In genomic region chr9:36779582-36779981, GRCh38 we compare ENCODE assay signal across 27 cellular contexts.
DNase-seq lines count a peak whose midpoint lies in the region; ATAC-seq, FAIRE-seq and TF ChIP-seq lines count a peak whose summit lies in the region.
"Had no signal": no experiment of that assay in that cellular context is flagged by ENCODE, and none has a peak within 500 bp of the region (broad histone marks: within the 10 kb centered on the region; RNA-seq: fewer than 3 reads in every experiment).

No MANE protein-coding gene starts in this region.

- peaks cover 5% of the 10 kb centered on the region for H3K4me1 Mint-ChIP-seq in glutamatergic neuron (ENCODE audit: low read depth, unreplicated experiment)
- H3K4me1 Mint-ChIP-seq: CD4-positive, alpha-beta memory T cell had no signal

- in situ Hi-C loops in GM23248 (cut with MboI) (loop anchor here (5.0 kb wide), 1 partner anchor 48 kb away; no protein-coding TSS in a partner anchor), mammary epithelial cell (cut with MboI; ENCODE audit: low sequenced_read_pairs in 2 of 2) (loop anchor here in 1 of 2 donors (25.0 kb wide), 1 partner anchor 633 kb away; the partner anchor contains the start of gene GRHPR)

- H3K4me2 ChIP-seq in GM23248 (ENCODE audit: unreplicated experiment): no peak overlapping the region
- H3K4me2 ChIP-seq in mammary epithelial cell (ENCODE audit: insufficient read depth, low read depth, low read length): peak overlapping the region; percentile 9

- DNase-seq in GM23248 (peak; percentile 17), mammary epithelial cell (no peak), glutamatergic neuron (no peak), pancreas (no peak), prostate gland (ENCODE audit: low spot score) (no peak), GM03348 (ENCODE audit: low spot score) (no peak), HUDEP-2 (lab: John Stamatoyannopoulos, UW; ENCODE audit: unreplicated experiment in 76 of 76) (no peak)
- DNase-seq: AML-193; C1 segment of cervical spinal cord; CD4-positive, alpha-beta memory T cell; COR-L47; DMS53; GDM1; H9; Kasumi-1; NCI-H1105 treated with DMSO at 0.1 percent for 48 hours; NCI-H146; NCI-H2029; NCI-H446 treated with DMSO at 0.1 percent for 48 hours; NCI-H526; NCI-H82; NK-92 treated with Interleukin-12 subunit alpha and Interleukin-12 subunit beta, amount 100 ng/mL, for 24 hours; PC-3; SHP77 had no signal

- FAIRE-seq in pancreas (lab: Jason Lieb, UNC): no peak
- FAIRE-seq: GM12891, K562 had no signal

- no peaks in the 10 kb centered on the region for H3F3A ChIP-seq in GM23248 (ENCODE audit: insufficient read depth)

- H3K9me3 ChIP-seq in GM23248 (ENCODE audit: low read depth): no peaks in the 10 kb centered on the region
- no peaks in the 10 kb centered on the region for H3K9me3 ChIP-seq in mammary epithelial cell (replicated peaks; ENCODE audit: insufficient read depth, low read length)
- no peaks in the 10 kb centered on the region for H3K9me3 ChIP-seq in pancreas
- no peaks in the 10 kb centered on the region for H3K9me3 ChIP-seq in prostate gland

- peak overlapping the region; percentile 16 for H3K27ac Mint-ChIP-seq in glutamatergic neuron (ENCODE audit: unreplicated experiment)
- H3K27ac Mint-ChIP-seq: CD4-positive, alpha-beta memory T cell; H9 had no signal

- no peak overlapping the region for H3K4me3 Mint-ChIP-seq in glutamatergic neuron (ENCODE audit: unreplicated experiment)
- H3K4me3 Mint-ChIP-seq: CD4-positive, alpha-beta memory T cell; H9 had no signal

- no peak overlapping the region for H2AFZ ChIP-seq in ACC112 (ENCODE audit: low read length, unreplicated experiment)
- no peak overlapping the region for H2AFZ ChIP-seq in GM23248
- H2AFZ ChIP-seq in mammary epithelial cell (ENCODE audit: low read depth, low read length): no peak overlapping the region

- H3K9me3 Mint-ChIP-seq in glutamatergic neuron (ENCODE audit: unreplicated experiment): peaks cover 2% of the 10 kb centered on the region
- H3K9me3 Mint-ChIP-seq: H9 had no signal

- no peaks in the 10 kb centered on the region for H3K9me2 ChIP-seq in GM23248 (ENCODE audit: insufficient read depth)

- WGBS in GM23248 (ENCODE audit: low coverage in 1 of 2, low lambda C conversion rate in 2 of 2, missing lambda C conversion rate in 2 of 2), 2 experiments: 37 to 44% methylated on average over 8 of the region's 8 CpGs
- whole genome bisulfite sequencing in mammary epithelial cell (ENCODE audit: low coverage, missing lambda C conversion rate): 34% methylated on average over 4 of the region's 8 CpGs
- 55 to 57% methylated on average over 8 of the region's 8 CpGs for WGBS in pancreas, 2 donors
- 46% methylated on average over 8 of the region's 8 CpGs for WGBS in prostate gland

- H4K20me1 ChIP-seq in GM23248 (ENCODE audit: insufficient read depth): no peaks in the 10 kb centered on the region
- H4K20me1 ChIP-seq in mammary epithelial cell (ENCODE audit: insufficient read depth, low read length): no peaks in the 10 kb centered on the region

- no peak for TF ChIP-seq POLR2A in prostate gland (IDR thresholded peaks at IDR 0.05)

- peaks cover 7% of the 10 kb centered on the region for H3K4me1 ChIP-seq in ACC112 (ENCODE audit: control insufficient read depth, insufficient read depth, low read length, unreplicated experiment)
- H3K4me1 ChIP-seq in GM23248 (ENCODE audit: insufficient read depth): no peaks in the 10 kb centered on the region
- no peaks in the 10 kb centered on the region for H3K4me1 ChIP-seq in mammary epithelial cell (ENCODE audit: insufficient read depth, low read length)
- H3K4me1 ChIP-seq in pancreas: no peaks in the 10 kb centered on the region
- no peaks in the 10 kb centered on the region for H3K4me1 ChIP-seq in prostate gland (replicated peaks)

- intact Hi-C loops in mammary epithelial cell (cut with micrococcal nuclease): no loop called here
- intact Hi-C loops in pancreas (cut with DNase I): no loop called here
- intact Hi-C loops in prostate gland (cut with DNase I): no loop called here

- H3K27ac ChIP-seq in ACC112 (ENCODE audit: low read depth, low read length) (no peak overlapping the region), GM23248 (no peak overlapping the region), mammary epithelial cell (ENCODE audit: insufficient read depth, low read depth, low read length) (no peak overlapping the region), pancreas (no peak overlapping the region), prostate gland (no peak overlapping the region)

- dilution Hi-C loops in mammary epithelial cell (cut with HindIII; ENCODE audit: low sequenced_read_pairs): no loop called here

- no peaks in the 10 kb centered on the region for H3K36me3 ChIP-seq in ACC112 (ENCODE audit: insufficient read depth, low read length)
- H3K36me3 ChIP-seq in GM23248 (ENCODE audit: low read depth): no peaks in the 10 kb centered on the region
- no peaks in the 10 kb centered on the region for H3K36me3 ChIP-seq in mammary epithelial cell (ENCODE audit: insufficient read depth, low read length)
- no peaks in the 10 kb centered on the region for H3K36me3 ChIP-seq in pancreas
- H3K36me3 ChIP-seq in prostate gland: no peaks in the 10 kb centered on the region

- H3K27me3 ChIP-seq in ACC112 (ENCODE audit: insufficient read depth, low read length): peaks cover 91% of the 10 kb centered on the region
- H3K27me3 ChIP-seq in GM23248 (replicated peaks; ENCODE audit: insufficient read depth): peaks cover 35% of the 10 kb centered on the region
- H3K27me3 ChIP-seq in mammary epithelial cell (ENCODE audit: insufficient read depth, low read length): peaks cover 6% of the 10 kb centered on the region
- H3K27me3 ChIP-seq in pancreas: peaks cover 0 to 5% (median 0%) of the 10 kb centered on the region in 4 donors
- H3K27me3 ChIP-seq in prostate gland (replicated peaks; ENCODE audit: insufficient read depth): no peaks in the 10 kb centered on the region

- H3K79me2 ChIP-seq in ACC112 (ENCODE audit: control insufficient read depth, insufficient read depth, low read length, unreplicated experiment) (no peaks in the 10 kb centered on the region), GM23248 (ENCODE audit: insufficient read depth) (no peaks in the 10 kb centered on the region), mammary epithelial cell (ENCODE audit: insufficient read depth, low read length) (no peaks in the 10 kb centered on the region)

- TF ChIP-seq CTCF in mammary epithelial cell (conservative IDR thresholded peaks at IDR 0.05 in 1 of 2, IDR thresholded peaks at IDR 0.05 in 1 of 2; ENCODE audit: extremely low read depth in 1 of 2, insufficient read depth in 1 of 2, low read depth in 1 of 2, low read length in 2 of 2) (no peak), glutamatergic neuron (IDR thresholded peaks at IDR 0.05; ENCODE audit: partially characterized antibody, unreplicated experiment) (no peak), pancreas (IDR thresholded peaks at IDR 0.05) (no peak), prostate gland (IDR thresholded peaks at IDR 0.05) (no peak)

- BruUV-seq in mammary epithelial cell (replicated peaks; lab: Mats Ljungman, UMichigan): no TSS peak

- peaks cover 10% of the 10 kb centered on the region for H3K27me3 Mint-ChIP-seq in glutamatergic neuron (ENCODE audit: unreplicated experiment)

- H3K9ac ChIP-seq in GM23248: no peak overlapping the region
- H3K9ac ChIP-seq in mammary epithelial cell (ENCODE audit: insufficient read depth, low read length): no peak overlapping the region

- no peak for ATAC-seq in pancreas
- ATAC-seq: K562, PC-3 had no signal

- peaks cover under 1% of the 10 kb centered on the region for H3K36me3 Mint-ChIP-seq in glutamatergic neuron (ENCODE audit: unreplicated experiment)
- H3K36me3 Mint-ChIP-seq: CD4-positive, alpha-beta memory T cell had no signal

- H3K4me3 ChIP-seq in ACC112 (ENCODE audit: low read depth, low read length) (peak overlapping the region; percentile 26), GM23248 (no peak overlapping the region), mammary epithelial cell (replicated peaks in 1 of 3; ENCODE audit: insufficient read depth in 1 of 3, low read depth in 2 of 3, low read length in 3 of 3) (no peak overlapping the region), pancreas (no peak overlapping the region), prostate gland (no peak overlapping the region)
- H3K4me3 ChIP-seq: K562 had no signal

- CTCF ChIA-PET in mammary epithelial cell (lab: Charles Lee; ENCODE audit: low non-redundant PET): no interaction called here
